ENCODE assay signal across 7 cellular contexts in the genomic region with DNA sequence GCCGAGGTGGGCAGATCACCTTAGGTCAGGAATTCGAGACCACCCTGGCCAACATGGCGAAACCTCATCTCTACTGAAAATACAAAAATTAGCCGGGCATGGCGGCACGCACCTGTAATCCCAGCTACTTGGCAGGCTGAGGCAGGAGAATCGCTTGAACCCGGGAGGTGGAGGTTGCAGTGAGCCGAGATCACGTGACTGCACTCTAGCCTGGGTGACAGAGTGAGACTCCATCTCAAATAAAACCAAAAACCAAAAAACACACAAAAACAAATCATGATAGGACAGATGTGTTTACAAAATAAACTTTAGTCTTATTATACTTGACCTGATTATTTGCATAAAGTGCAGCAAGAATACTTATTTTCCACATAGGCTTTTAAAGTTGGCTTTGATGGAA. TPM values are rescaled to one million over a fixed set of nuclear protein-coding genes. Genes with fewer than 3 reads are reported as not detected.
"Had no signal": no experiment of that assay in that cellular context is flagged by ENCODE, and none has a peak within 500 bp of the region (broad histone marks: within the 10 kb centered on the region; RNA-seq: fewer than 3 reads in every experiment).

No MANE protein-coding gene starts in this region.

RNA-seq across cellular contexts. Expression of a gene that starts 27.2 kb away (rescaled TPM):
- total RNA-seq: LHCN-M2, MCF 10A, NCI-H460, OCI-LY7, Right ventricle myocardium superior, SJSA1 had no signal
- polyA plus RNA-seq: SK-N-SH had no signal
